ENCODE assay signal across 1 cellular context in the genomic region with DNA sequence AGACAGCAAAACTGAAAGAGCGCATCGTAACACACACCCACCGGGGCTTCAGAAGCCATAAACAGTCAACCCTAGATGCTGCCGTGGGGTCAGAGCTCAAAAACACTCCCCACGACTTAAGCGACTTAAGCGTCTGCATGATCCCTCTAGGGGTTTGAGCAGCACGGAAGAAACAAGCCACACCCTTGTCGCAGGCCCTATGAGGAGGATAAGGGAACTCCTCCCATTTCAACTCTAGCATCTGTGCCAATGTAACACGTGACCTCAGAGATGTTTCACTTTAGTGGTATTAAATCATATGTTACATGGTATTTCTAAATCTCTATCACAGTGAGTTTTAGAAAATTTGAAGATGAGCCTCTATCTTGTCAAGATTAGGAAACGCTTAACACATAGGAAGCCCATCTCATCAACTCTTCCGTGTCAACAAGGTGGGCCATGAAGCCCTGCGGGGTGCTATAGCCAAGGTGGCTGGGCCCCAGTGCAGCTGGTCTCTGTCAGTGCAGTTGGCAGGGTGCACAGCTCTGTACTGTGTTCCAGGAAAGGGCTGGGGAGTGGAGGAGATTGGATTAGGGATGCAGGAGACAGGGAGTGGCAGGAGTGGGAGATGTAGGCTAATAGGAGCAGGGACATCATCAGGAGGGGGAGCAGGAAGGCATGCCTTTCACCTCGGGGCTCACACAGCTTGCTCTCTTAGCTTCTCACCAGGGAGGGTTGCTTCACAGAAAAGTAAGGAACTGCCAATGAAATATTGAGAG.
TF ChIP-seq lines count a peak whose summit lies in the region.

No MANE protein-coding gene starts in this region.

TF ChIP-seq in WTC11, 78 proteins besides CTCF, POLR2A, EP300 and RAD21 (continued from another document):
- TF ChIP-seq, protein P1, sequence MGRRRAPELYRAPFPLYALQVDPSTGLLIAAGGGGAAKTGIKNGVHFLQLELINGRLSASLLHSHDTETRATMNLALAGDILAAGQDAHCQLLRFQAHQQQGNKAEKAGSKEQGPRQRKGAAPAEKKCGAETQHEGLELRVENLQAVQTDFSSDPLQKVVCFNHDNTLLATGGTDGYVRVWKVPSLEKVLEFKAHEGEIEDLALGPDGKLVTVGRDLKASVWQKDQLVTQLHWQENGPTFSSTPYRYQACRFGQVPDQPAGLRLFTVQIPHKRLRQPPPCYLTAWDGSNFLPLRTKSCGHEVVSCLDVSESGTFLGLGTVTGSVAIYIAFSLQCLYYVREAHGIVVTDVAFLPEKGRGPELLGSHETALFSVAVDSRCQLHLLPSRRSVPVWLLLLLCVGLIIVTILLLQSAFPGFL (CRISPR knock-in tag; IDR thresholded peaks at IDR 0.05; ENCODE audit: borderline replicate concordance), result no peak
- TF ChIP-seq SMAD4 (CRISPR knock-in tag; IDR thresholded peaks at IDR 0.05) (no peak), ZNF317 (CRISPR knock-in tag; IDR thresholded peaks at IDR 0.05; ENCODE audit: borderline replicate concordance, low read depth) (no peak)
- TF ChIP-seq, protein P2, sequence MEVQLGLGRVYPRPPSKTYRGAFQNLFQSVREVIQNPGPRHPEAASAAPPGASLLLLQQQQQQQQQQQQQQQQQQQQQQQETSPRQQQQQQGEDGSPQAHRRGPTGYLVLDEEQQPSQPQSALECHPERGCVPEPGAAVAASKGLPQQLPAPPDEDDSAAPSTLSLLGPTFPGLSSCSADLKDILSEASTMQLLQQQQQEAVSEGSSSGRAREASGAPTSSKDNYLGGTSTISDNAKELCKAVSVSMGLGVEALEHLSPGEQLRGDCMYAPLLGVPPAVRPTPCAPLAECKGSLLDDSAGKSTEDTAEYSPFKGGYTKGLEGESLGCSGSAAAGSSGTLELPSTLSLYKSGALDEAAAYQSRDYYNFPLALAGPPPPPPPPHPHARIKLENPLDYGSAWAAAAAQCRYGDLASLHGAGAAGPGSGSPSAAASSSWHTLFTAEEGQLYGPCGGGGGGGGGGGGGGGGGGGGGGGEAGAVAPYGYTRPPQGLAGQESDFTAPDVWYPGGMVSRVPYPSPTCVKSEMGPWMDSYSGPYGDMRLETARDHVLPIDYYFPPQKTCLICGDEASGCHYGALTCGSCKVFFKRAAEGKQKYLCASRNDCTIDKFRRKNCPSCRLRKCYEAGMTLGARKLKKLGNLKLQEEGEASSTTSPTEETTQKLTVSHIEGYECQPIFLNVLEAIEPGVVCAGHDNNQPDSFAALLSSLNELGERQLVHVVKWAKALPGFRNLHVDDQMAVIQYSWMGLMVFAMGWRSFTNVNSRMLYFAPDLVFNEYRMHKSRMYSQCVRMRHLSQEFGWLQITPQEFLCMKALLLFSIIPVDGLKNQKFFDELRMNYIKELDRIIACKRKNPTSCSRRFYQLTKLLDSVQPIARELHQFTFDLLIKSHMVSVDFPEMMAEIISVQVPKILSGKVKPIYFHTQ (CRISPR knock-in tag; IDR thresholded peaks at IDR 0.05), result no peak
